Comparison of ENCODE assay signal across 17 cellular contexts in genomic region chr19:45474941-45475516, GRCh38. TPM values are rescaled to one million over a fixed set of nuclear protein-coding genes. Genes with fewer than 3 reads are reported as not detected.
DNase-seq lines count a peak whose midpoint lies in the region; ATAC-seq and TF ChIP-seq lines count a peak whose summit lies in the region.
"Had no signal": no experiment of that assay in that cellular context is flagged by ENCODE, and none has a peak within 500 bp of the region (broad histone marks: within the 10 kb centered on the region; RNA-seq: fewer than 3 reads in every experiment).

No MANE protein-coding gene starts in this region.

- H3K27ac ChIP-seq in colonic mucosa, result no peak overlapping the region
- H3K27ac ChIP-seq: BLaER1, gastrocnemius medialis, transverse colon had no signal

- H3K9me3 Mint-ChIP-seq in immature natural killer cell, result no peaks in the 10 kb centered on the region

- no peaks in the 10 kb centered on the region for H3K9me3 ChIP-seq in colonic mucosa
- H3K9me3 ChIP-seq: BLaER1, gastrocnemius medialis, mucosa of descending colon, transverse colon had no signal

- peaks cover 0 to 6% (median 0%) of the 10 kb centered on the region in 3 donors for H3K36me3 Mint-ChIP-seq in immature natural killer cell

- peaks cover 8% of the 10 kb centered on the region for H3K4me1 ChIP-seq in colonic mucosa

- peak overlapping the region in 4 of 6 donors; percentile 61 to 80 (median 70) for H3K27ac Mint-ChIP-seq in immature natural killer cell

- peak; percentile 20 for DNase-seq in stimulated activated CD8-positive, alpha-beta memory T cell treated with anti-CD3 and anti-CD28 coated beads, Interleukin-12 subunit alpha, Interleukin-12 subunit beta, amount 100 ng/mL, for 1 hour (ENCODE audit: low read depth)
- no peak for DNase-seq in stimulated activated CD8-positive, alpha-beta memory T cell treated with anti-CD3 and anti-CD28 coated beads, Interleukin-4, amount 100 ng/mL, for 48 hours
- DNase-seq in astrocyte of the hippocampus (ENCODE audit: low read depth, low spot score) (peak; percentile 45), immature natural killer cell (peak in 2 of 3 donors; percentile 19 to 35), colonic mucosa (no peak), SW480 (ENCODE audit: low spot score) (no peak)
- DNase-seq: activated CD4-positive, CD25-positive, alpha-beta regulatory T cell; gastrocnemius medialis; kidney; mucosa of descending colon; NCI-H1417 treated with DMSO at 0.1 percent for 48 hours; NCI-H510A; SW 1271; transverse colon had no signal

- H3K4me3 ChIP-seq in colonic mucosa, result no peak overlapping the region
- H3K4me3 ChIP-seq: BLaER1, gastrocnemius medialis, mucosa of descending colon, transverse colon had no signal

- no peak for ATAC-seq in HG03457 (IDR thresholded peaks at IDR 0.05; ENCODE audit: unreplicated experiment)
- no peak for ATAC-seq in activated CD4-positive, CD25-positive, alpha-beta regulatory T cell treated with anti-CD3 and anti-CD28 coated beads, Interleukin-2, amount 50 U/mL, for 24 hours
- ATAC-seq: gastrocnemius medialis, mucosa of descending colon had no signal

- TF ChIP-seq CTCF in colonic mucosa (IDR thresholded peaks at IDR 0.05), result no peak

- peak overlapping the region; percentile 22 to 58 (median 40) for H3K4me3 Mint-ChIP-seq in immature natural killer cell

- H3K9ac ChIP-seq in colonic mucosa (ENCODE audit: low read depth in 2 of 2, low read length in 2 of 2), result no peak overlapping the region
- H3K9ac ChIP-seq: BLaER1 had no signal

- H3K27me3 Mint-ChIP-seq in immature natural killer cell (ENCODE audit: low read depth in 3 of 3), result peaks cover 66 to 76% (median 69%) of the 10 kb centered on the region in 3 donors

- no peaks in the 10 kb centered on the region for H3K36me3 ChIP-seq in colonic mucosa
- H3K36me3 ChIP-seq: BLaER1, gastrocnemius medialis, transverse colon had no signal

- intact Hi-C loops in colonic mucosa (cut with DNase I), result no loop called here

- H3K4me1 Mint-ChIP-seq in immature natural killer cell, result peaks cover 56 to 69% of the 10 kb centered on the region in 2 donors

- H3K27me3 ChIP-seq in colonic mucosa, result no peaks in the 10 kb centered on the region
- H3K27me3 ChIP-seq: gastrocnemius medialis had no signal

RNA-seq across cellular contexts. Expression of gene FOSB, which starts 7.2 kb away (rescaled TPM):
- polyA plus RNA-seq in immature natural killer cell, result 10 to 100 TPM; 11.6 to 30.1 (median 11.6) TPM
- 1 to 10 TPM; 1.5 to 3.4 TPM for total RNA-seq in colonic mucosa

RNA-seq across cellular contexts. Expression of gene RTN2, which starts 21.8 kb away (rescaled TPM):
- polyA plus RNA-seq in immature natural killer cell, result under 1 TPM in 2 of 3 donors, not detected in 1; 0.48 to 0.80 TPM
- total RNA-seq in colonic mucosa, result 1 to 10 TPM; 4.9 to 8.4 TPM

RNA-seq across cellular contexts. Expression of gene PPM1N, which starts 23.2 kb away (rescaled TPM):
- polyA plus RNA-seq in immature natural killer cell, result 1 to 10 TPM; 3.9 to 5.7 (median 4.0) TPM
- 1 to 10 TPM in 1 of 2 donors, under 1 TPM in 1; 0.67 to 1.7 TPM for total RNA-seq in colonic mucosa

RNA-seq across cellular contexts. Expression of gene VASP, which starts 32.2 kb away (rescaled TPM):
- polyA plus RNA-seq in immature natural killer cell, result 100 to 1,000 TPM in 1 of 3 donors, 10 to 100 TPM in 2; 91.2 to 126 (median 93.4) TPM
- 100 to 1,000 TPM; 236 to 261 TPM for total RNA-seq in colonic mucosa

RNA-seq across cellular contexts. Expression of gene ERCC1, which starts 51.3 kb away (rescaled TPM):
- 10 to 100 TPM; 50.8 to 62.2 (median 54.5) TPM for polyA plus RNA-seq in immature natural killer cell
- total RNA-seq in colonic mucosa, result 10 to 100 TPM; 30.0 to 37.3 TPM

Comparison
In these comparisons a context has a peak if more than half of its experiments do, and no peak if none do; other contexts are left out.
1. DNase-seq: peak in stimulated activated CD8-positive, alpha-beta memory T cell treated with anti-CD3 and anti-CD28 coated beads, Interleukin-12 subunit alpha, Interleukin-12 subunit beta, amount 100 ng/mL, for 1 hour (single experiment), astrocyte of the hippocampus (single experiment) and immature natural killer cell (2 of 3); none in stimulated activated CD8-positive, alpha-beta memory T cell treated with anti-CD3 and anti-CD28 coated beads, Interleukin-4, amount 100 ng/mL, for 48 hours (single experiment), colonic mucosa (single experiment) and SW480 (single experiment).